In the genomic region with DNA sequence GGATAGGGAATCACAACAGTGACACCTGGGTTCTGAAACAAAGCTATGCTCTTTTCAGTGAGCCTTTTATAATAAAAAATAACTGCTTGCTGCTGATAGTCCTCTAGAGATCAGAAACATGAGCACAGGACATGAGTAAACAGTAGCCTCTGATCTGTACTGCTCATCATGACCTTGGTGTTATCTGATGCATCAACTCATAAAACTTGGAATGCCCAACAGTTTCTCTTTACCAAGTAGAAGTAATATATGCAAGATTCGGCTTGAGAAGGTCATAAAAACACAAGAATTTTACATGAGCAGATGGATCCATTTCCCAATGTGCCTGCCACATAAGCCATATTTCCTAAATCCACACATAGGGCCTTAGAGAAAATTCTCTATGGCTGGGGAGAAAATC, we compare ENCODE assay signal across 15 cellular contexts.
"Had no signal": no experiment of that assay in that cellular context is flagged by ENCODE, and none has a peak within 500 bp of the region (broad histone marks: within the 10 kb centered on the region; RNA-seq: fewer than 3 reads in every experiment).

No MANE protein-coding gene starts in this region.

- H3K4me1 Mint-ChIP-seq: activated naive CD8-positive, alpha-beta T cell treated with anti-CD3 and anti-CD28 coated beads, Interleukin-2, amount 10 ng/mL, durations not matched to agents 7 days and 5 days; central memory CD8-positive, alpha-beta T cell; stimulated activated memory B cell treated with anti-CD40 and anti-IgM and Interleukin-4, amounts not matched to agents 10 μg/mL and 1 μg/mL and 100 μg/mL, for 72 hours had no signal

- H3K27me3 ChIP-seq: brain microvascular endothelial cell, esophagus muscularis mucosa, neutrophil had no signal

- H3K36me3 Mint-ChIP-seq: activated naive CD8-positive, alpha-beta T cell treated with anti-CD3 and anti-CD28 coated beads, Interleukin-2, amount 10 ng/mL, durations not matched to agents 7 days and 5 days; naive B cell; stimulated activated memory B cell treated with anti-CD40 and anti-IgM and Interleukin-4, amounts not matched to agents 10 μg/mL and 1 μg/mL and 100 μg/mL, for 72 hours had no signal

- H3K4me1 ChIP-seq: esophagus muscularis mucosa, parathyroid adenoma had no signal

- ATAC-seq: activated CD4-positive, CD25-positive, alpha-beta regulatory T cell treated with anti-CD3 and anti-CD28 coated beads, Interleukin-2, amount 50 U/mL, for 24 hours; left lobe of liver; stimulated activated memory B cell treated with anti-CD40 and anti-IgM and Interleukin-4, amounts not matched to agents 10 μg/mL and 1 μg/mL and 100 μg/mL, for 72 hours had no signal

- DNase-seq: activated naive CD4-positive, alpha-beta T cell; activated naive CD8-positive, alpha-beta T cell treated with anti-CD3 and anti-CD28 coated beads, Interleukin-2, amount 10 ng/mL, durations not matched to agents 7 days and 5 days; anterior cingulate cortex; brain microvascular endothelial cell; effector CD4-positive, alpha-beta T cell; naive B cell; stimulated activated CD4-positive, alpha-beta T cell treated with anti-CD3 and anti-CD28 coated beads, Interleukin-2, amount 100 ng/mL, for 48 hours had no signal

- H3K36me3 ChIP-seq: brain microvascular endothelial cell, esophagus muscularis mucosa, neutrophil had no signal

- H3K27ac ChIP-seq: brain microvascular endothelial cell, coronary artery, esophagus muscularis mucosa, neutrophil, parathyroid adenoma had no signal

- H3K27ac Mint-ChIP-seq: activated naive CD8-positive, alpha-beta T cell treated with anti-CD3 and anti-CD28 coated beads, Interleukin-2, amount 10 ng/mL, durations not matched to agents 7 days and 5 days; naive B cell; stimulated activated memory B cell treated with anti-CD40 and anti-IgM and Interleukin-4, amounts not matched to agents 10 μg/mL and 1 μg/mL and 100 μg/mL, for 72 hours had no signal

- H3K4me3 Mint-ChIP-seq: activated naive CD8-positive, alpha-beta T cell treated with anti-CD3 and anti-CD28 coated beads, Interleukin-2, amount 10 ng/mL, durations not matched to agents 7 days and 5 days; central memory CD8-positive, alpha-beta T cell; naive B cell; stimulated activated memory B cell treated with anti-CD40 and anti-IgM and Interleukin-4, amounts not matched to agents 10 μg/mL and 1 μg/mL and 100 μg/mL, for 72 hours had no signal

- H3K27me3 Mint-ChIP-seq: activated naive CD8-positive, alpha-beta T cell treated with anti-CD3 and anti-CD28 coated beads, Interleukin-2, amount 10 ng/mL, durations not matched to agents 7 days and 5 days; central memory CD8-positive, alpha-beta T cell; stimulated activated memory B cell treated with anti-CD40 and anti-IgM and Interleukin-4, amounts not matched to agents 10 μg/mL and 1 μg/mL and 100 μg/mL, for 72 hours had no signal

- H3K4me3 ChIP-seq: coronary artery, esophagus muscularis mucosa had no signal

- H3K9me3 ChIP-seq: esophagus muscularis mucosa, neutrophil had no signal

- H3K9me3 Mint-ChIP-seq: activated naive CD8-positive, alpha-beta T cell treated with anti-CD3 and anti-CD28 coated beads, Interleukin-2, amount 10 ng/mL, durations not matched to agents 7 days and 5 days; naive B cell; stimulated activated memory B cell treated with anti-CD40 and anti-IgM and Interleukin-4, amounts not matched to agents 10 μg/mL and 1 μg/mL and 100 μg/mL, for 72 hours had no signal
